Comparison of ENCODE assay signal across 15 cellular contexts in the genomic region with DNA sequence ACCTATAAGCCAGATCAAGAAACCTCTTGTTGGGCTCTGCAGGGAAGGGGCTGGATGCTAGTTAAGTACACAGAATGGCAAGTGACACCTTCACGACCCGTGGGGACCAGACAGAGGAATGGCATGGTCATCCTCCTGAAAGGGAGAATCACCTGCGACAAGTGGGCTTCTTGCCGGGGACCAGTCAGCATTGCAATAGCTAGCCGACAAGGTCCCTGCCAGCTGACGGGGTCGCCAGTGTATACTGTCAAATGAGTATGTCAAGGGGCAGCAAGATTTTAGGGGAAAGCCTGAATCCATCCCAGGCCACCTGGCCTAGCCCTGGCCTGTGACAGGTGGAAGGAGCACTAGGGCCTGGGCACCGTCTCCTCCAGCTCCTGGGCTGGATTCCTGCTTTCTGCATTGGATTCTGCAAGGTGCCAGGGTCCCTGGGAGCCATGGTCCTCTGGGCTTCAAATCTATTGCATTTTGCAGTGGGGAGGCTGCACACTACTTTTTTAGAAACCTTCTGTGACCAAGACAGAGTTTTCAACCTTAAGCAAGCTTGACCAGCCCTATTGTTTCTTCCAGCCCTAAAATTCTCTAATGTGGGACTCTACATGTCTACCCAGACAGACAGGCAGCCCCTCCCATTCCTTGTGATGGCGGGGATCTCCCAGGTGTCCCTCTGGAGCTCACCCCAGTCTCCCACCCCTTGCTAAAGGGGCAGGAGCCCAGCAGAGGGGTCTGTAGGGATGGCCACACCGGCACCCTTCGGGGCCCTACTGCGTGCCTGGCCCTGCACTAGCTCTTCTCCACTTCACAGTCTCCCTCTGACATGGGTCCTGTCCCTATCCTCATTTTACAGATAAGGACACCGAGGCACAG.
DNase-seq lines count a peak whose midpoint lies in the region; ATAC-seq and TF ChIP-seq lines count a peak whose summit lies in the region.
"Had no signal": no experiment of that assay in that cellular context is flagged by ENCODE, and none has a peak within 500 bp of the region (broad histone marks: within the 10 kb centered on the region; RNA-seq: fewer than 3 reads in every experiment).

No MANE protein-coding gene starts in this region.

- ATAC-seq in lung (ENCODE audit: insufficient read depth, low FRiP score) (no peak), thoracic aorta (ENCODE audit: insufficient number of reproducible peaks, low FRiP score, low read depth) (no peak)
- ATAC-seq: activated naive CD8-positive, alpha-beta T cell treated with anti-CD3 and anti-CD28 coated beads, Interleukin-2, amount 50 U/mL, for 24 hours; foreskin keratinocyte had no signal

- DNase-seq in NT2/D1 (ENCODE audit: low read depth, low spot score) (no peak), breast epithelium (ENCODE audit: low spot score in 2 of 2) (no peak), lung (ENCODE audit: low spot score) (no peak), thoracic aorta (ENCODE audit: low spot score) (no peak), AG08396 (ENCODE audit: low spot score) (no peak), kidney glomerular epithelial cell (lab: John Stamatoyannopoulos, UW) (no peak), GM13976 (ENCODE audit: low spot score) (no peak)
- DNase-seq: activated naive CD8-positive, alpha-beta T cell treated with anti-CD3 and anti-CD28 coated beads, Interleukin-2, amount 50 U/mL, for 24 hours; activated T-cell treated with anti-CD3 and anti-CD28 coated beads, Interleukin-2, amount 50 U/mL, for 24 hours; DMS153; NCI-H1694 treated with DMSO at 0.1 percent for 48 hours; NCI-H510A treated with DMSO at 0.1 percent for 48 hours; stimulated activated CD4-positive, alpha-beta T cell treated with anti-CD3 and anti-CD28 coated beads, Interleukin-2, amount 100 ng/mL, for 48 hours had no signal

- in situ Hi-C loops in GM13976 (cut with MboI; ENCODE audit: low sequenced_read_pairs, unreplicated experiment): no loop called here

- H3K27ac ChIP-seq in breast epithelium (peak overlapping the region; percentile 37 to 45), lung (ENCODE audit: low read depth in 1 of 2, low read length in 1 of 2) (peak overlapping the region; percentile 0 to 69), thoracic aorta (peak overlapping the region; percentile 73 to 85)
- H3K27ac ChIP-seq: BLaER1 treated with 17β-estradiol and CSF1 and Interleukin-3, amounts not matched to agents 10 nM and 100 nM; foreskin keratinocyte had no signal

- no peak overlapping the region for H3K4me3 ChIP-seq in NT2/D1 (ENCODE audit: insufficient read length, low read depth)
- no peak overlapping the region for H3K4me3 ChIP-seq in breast epithelium
- no peak overlapping the region for H3K4me3 ChIP-seq in lung
- peak overlapping the region; percentile 27 for H3K4me3 ChIP-seq in thoracic aorta
- H3K4me3 ChIP-seq: BLaER1 treated with 17β-estradiol and CSF1 and Interleukin-3, amounts not matched to agents 10 nM and 100 nM had no signal

- peak overlapping the region; percentile 3 for H3K9ac ChIP-seq in NT2/D1 (ENCODE audit: insufficient read length, low read depth)
- H3K9ac ChIP-seq: BLaER1 treated with 17β-estradiol and CSF1 and Interleukin-3, amounts not matched to agents 10 nM and 100 nM had no signal

- H3K9me3 ChIP-seq in NT2/D1 (ENCODE audit: insufficient read depth, low read length): no peaks in the 10 kb centered on the region
- H3K9me3 ChIP-seq in breast epithelium: no peaks in the 10 kb centered on the region
- H3K9me3 ChIP-seq in lung (ENCODE audit: control insufficient read depth in 2 of 2, insufficient read depth in 1 of 2, low read length in 1 of 2): peaks cover 0 to 1% of the 10 kb centered on the region in 2 donors
- no peaks in the 10 kb centered on the region for H3K9me3 ChIP-seq in thoracic aorta
- H3K9me3 ChIP-seq: BLaER1 treated with 17β-estradiol and CSF1 and Interleukin-3, amounts not matched to agents 10 nM and 100 nM had no signal

- H3K4me1 ChIP-seq in NT2/D1 (ENCODE audit: insufficient read depth, insufficient read length) (peaks cover 14% of the 10 kb centered on the region), breast epithelium (peaks cover 0 to 10% of the 10 kb centered on the region in 2 donors), lung (ENCODE audit: control insufficient read depth in 2 of 2, insufficient read depth in 2 of 2, low read length in 2 of 2) (peaks cover 16 to 22% of the 10 kb centered on the region in 2 donors), thoracic aorta (ENCODE audit: control insufficient read depth in 1 of 2, low read depth in 2 of 2) (peaks cover 35 to 58% of the 10 kb centered on the region in 2 donors)

- WGBS in lung, 2 donors: 89 to 91% methylated on average over 13 of the region's 13 CpGs

- intact Hi-C loops in breast epithelium (cut with DNase I; ENCODE audit: low total_unique reads): loop anchor here (2.0 kb wide), 1 partner anchor 17 kb away; no protein-coding TSS in a partner anchor

- peaks cover 11% of the 10 kb centered on the region for H3K36me3 ChIP-seq in NT2/D1 (ENCODE audit: insufficient read depth, insufficient read length, low read length)
- no peaks in the 10 kb centered on the region for H3K36me3 ChIP-seq in breast epithelium
- H3K36me3 ChIP-seq in lung (ENCODE audit: control insufficient read depth in 2 of 2, insufficient read depth in 2 of 2, low read length in 2 of 2): no peaks in the 10 kb centered on the region
- H3K36me3 ChIP-seq in thoracic aorta: no peaks in the 10 kb centered on the region
- H3K36me3 ChIP-seq: BLaER1 treated with 17β-estradiol and CSF1 and Interleukin-3, amounts not matched to agents 10 nM and 100 nM had no signal

- TF ChIP-seq CTCF in breast epithelium (IDR thresholded peaks at IDR 0.05) (no peak), lung (IDR thresholded peaks at IDR 0.05; ENCODE audit: control extremely low read depth, extremely low read depth) (no peak), thoracic aorta (IDR thresholded peaks at IDR 0.05) (no peak), GM13976 (IDR thresholded peaks at IDR 0.05; ENCODE audit: borderline replicate concordance, control extremely low read depth, extremely low read depth, insufficient read depth, missing control alignments) (no peak)

- H3K27me3 ChIP-seq in NT2/D1 (ENCODE audit: insufficient read depth, insufficient read length) (no peaks in the 10 kb centered on the region), breast epithelium (no peaks in the 10 kb centered on the region), lung (ENCODE audit: control insufficient read depth, insufficient read depth) (no peaks in the 10 kb centered on the region), thoracic aorta (replicated peaks; ENCODE audit: insufficient read depth) (no peaks in the 10 kb centered on the region)
- H3K27me3 ChIP-seq: BLaER1 treated with 17β-estradiol and CSF1 and Interleukin-3, amounts not matched to agents 10 nM and 100 nM; foreskin keratinocyte had no signal

- TF ChIP-seq POLR2A in breast epithelium (IDR thresholded peaks at IDR 0.05): no peak
